Comparison of ENCODE assay signal across 15 cellular contexts in genomic region chr14:69634871-69635270, GRCh38. TPM values are rescaled to one million over a fixed set of nuclear protein-coding genes. Genes with fewer than 3 reads are reported as not detected.
DNase-seq lines count a peak whose midpoint lies in the region; ATAC-seq, FAIRE-seq and TF ChIP-seq lines count a peak whose summit lies in the region.
"Had no signal": no experiment of that assay in that cellular context is flagged by ENCODE, and none has a peak within 500 bp of the region (broad histone marks: within the 10 kb centered on the region; RNA-seq: fewer than 3 reads in every experiment).

No MANE protein-coding gene starts in this region.

- no peaks in the 10 kb centered on the region for H3K27me3 ChIP-seq in SU-DHL-6 (ENCODE audit: low read length)
- no peaks in the 10 kb centered on the region for H3K27me3 ChIP-seq in esophagus squamous epithelium
- no peaks in the 10 kb centered on the region for H3K27me3 ChIP-seq in stomach
- H3K27me3 ChIP-seq: testis had no signal

- H3K4me3 ChIP-seq in SU-DHL-6 (ENCODE audit: insufficient read depth, low read length, poor library complexity, severe bottlenecking) (no peak overlapping the region), esophagus squamous epithelium (no peak overlapping the region), stomach (no peak overlapping the region)
- H3K4me3 ChIP-seq: A549, mucosa of descending colon, testis had no signal

- peaks cover 43 to 97% (median 86%) of the 10 kb centered on the region in 3 donors for H3K4me1 ChIP-seq in esophagus squamous epithelium
- peaks cover 81 to 97% (median 94%) of the 10 kb centered on the region in 4 donors for H3K4me1 ChIP-seq in stomach

- TF ChIP-seq POLR2A in esophagus squamous epithelium (IDR thresholded peaks at IDR 0.05) (no peak), stomach (IDR thresholded peaks at IDR 0.05) (no peak)

- no peaks in the 10 kb centered on the region for H3K9me3 ChIP-seq in SU-DHL-6 (ENCODE audit: insufficient read depth, low read length)
- no peaks in the 10 kb centered on the region for H3K9me3 ChIP-seq in esophagus squamous epithelium
- H3K9me3 ChIP-seq in stomach: no peaks in the 10 kb centered on the region
- H3K9me3 ChIP-seq: A549, mucosa of descending colon, testis had no signal

- peak overlapping the region; percentile 73 for H3K4me3 Mint-ChIP-seq in activated CD4-positive, alpha-beta T cell treated with anti-CD3 and anti-CD28 coated beads, Interleukin-2, amount 10 ng/mL, durations not matched to agents 24 days and 14 days

- peaks cover 23% of the 10 kb centered on the region for H3K36me3 Mint-ChIP-seq in activated CD4-positive, alpha-beta T cell treated with anti-CD3 and anti-CD28 coated beads, Interleukin-2, amount 10 ng/mL, durations not matched to agents 24 days and 14 days (ENCODE audit: low read depth)

- no peaks in the 10 kb centered on the region for H3K27me3 Mint-ChIP-seq in activated CD4-positive, alpha-beta T cell treated with anti-CD3 and anti-CD28 coated beads, Interleukin-2, amount 10 ng/mL, durations not matched to agents 24 days and 14 days

- H3K36me3 ChIP-seq in SU-DHL-6 (ENCODE audit: low read length): no peaks in the 10 kb centered on the region
- H3K36me3 ChIP-seq in esophagus squamous epithelium: no peaks in the 10 kb centered on the region
- no peaks in the 10 kb centered on the region for H3K36me3 ChIP-seq in stomach

- H3K9me2 ChIP-seq in SU-DHL-6 (replicated peaks; ENCODE audit: insufficient read depth, low read length): no peaks in the 10 kb centered on the region

- peaks cover 10% of the 10 kb centered on the region for H3F3A ChIP-seq in SU-DHL-6 (ENCODE audit: insufficient read depth)

- no peak for TF ChIP-seq EP300 in stomach (IDR thresholded peaks at IDR 0.05)

- H3K9me3 Mint-ChIP-seq in activated CD4-positive, alpha-beta T cell treated with anti-CD3 and anti-CD28 coated beads, Interleukin-2, amount 10 ng/mL, durations not matched to agents 24 days and 14 days: no peaks in the 10 kb centered on the region

- intact Hi-C loops in activated CD4-positive, alpha-beta T cell treated with anti-CD3 and anti-CD28 coated beads, Interleukin-2, amount 10 ng/mL, durations not matched to agents 24 days and 14 days (cut with micrococcal nuclease): no loop called here
- intact Hi-C loops in esophagus squamous epithelium (cut with DNase I): no loop called here
- intact Hi-C loops in stomach (cut with DNase I; ENCODE audit: low total_unique reads): no loop called here

- H3K4me2 ChIP-seq in SU-DHL-6 (ENCODE audit: low read depth, low read length, poor library complexity, severe bottlenecking): peak overlapping the region; percentile 25
- H3K4me2 ChIP-seq: A549 had no signal

- H3K4me1 Mint-ChIP-seq in activated CD4-positive, alpha-beta T cell treated with anti-CD3 and anti-CD28 coated beads, Interleukin-2, amount 10 ng/mL, durations not matched to agents 24 days and 14 days: peaks cover 87% of the 10 kb centered on the region

- peak overlapping the region; percentile 13; the same call in 1 of the 2 replicates for H3K9ac ChIP-seq in SU-DHL-6 (ENCODE audit: low read length)

- H3K27ac ChIP-seq in SU-DHL-6 (ENCODE audit: low read depth, low read length) (peak overlapping the region; percentile 13; the same call in 1 of the 2 replicates), esophagus squamous epithelium (peak overlapping the region in 3 of 4 donors; percentile 53 to 78 (median 69)), stomach (peak overlapping the region in 3 of 5 donors; percentile 66 to 82 (median 74))
- H3K27ac ChIP-seq: A549 had no signal

- H2AFZ ChIP-seq in SU-DHL-6 (ENCODE audit: low read depth, low read length, severe bottlenecking): no peak overlapping the region

- WGBS in esophagus squamous epithelium, 2 donors: 78 to 84% methylated on average over 2 of the region's 2 CpGs
- 84 to 98% (median 92%) methylated on average over 2 of the region's 2 CpGs for WGBS in stomach, 5 donors

- no peak for TF ChIP-seq CTCF in SU-DHL-6 (IDR thresholded peaks at IDR 0.05; ENCODE audit: insufficient read depth, low read length, poor library complexity, severe bottlenecking)
- TF ChIP-seq CTCF in esophagus squamous epithelium (IDR thresholded peaks at IDR 0.05): no peak
- TF ChIP-seq CTCF in stomach (IDR thresholded peaks at IDR 0.05): no peak

- DNase-seq in activated CD4-positive, alpha-beta T cell treated with anti-CD3 and anti-CD28 coated beads, Interleukin-2, amount 10 ng/mL, durations not matched to agents 24 days and 14 days: no peak
- DNase-seq in activated CD4-positive, alpha-beta T cell treated with anti-CD3 and anti-CD28 coated beads, Interleukin-2, amount 50 U/mL, for 4 hours: no peak
- DNase-seq in esophagus squamous epithelium (lab: John Stamatoyannopoulos, UW): no peak
- DNase-seq in stomach: no peak
- no peak for DNase-seq in HTR-8/SVneo (ENCODE audit: insufficient read length, low spot score)
- no peak for DNase-seq in NCI-H1417 treated with DMSO at 0.1 percent for 48 hours (lab: John Stamatoyannopoulos, UW)
- DNase-seq: activated CD4-positive, alpha-beta T cell treated with anti-CD3 and anti-CD28 coated beads for 4 hours; cortex of kidney; mucosa of descending colon; NCI-H2081 treated with DMSO at 0.1 percent for 48 hours; right cardiac atrium; testis had no signal

- peak overlapping the region; percentile 92 for H3K27ac Mint-ChIP-seq in activated CD4-positive, alpha-beta T cell treated with anti-CD3 and anti-CD28 coated beads, Interleukin-2, amount 10 ng/mL, durations not matched to agents 24 days and 14 days

- no peak for ATAC-seq in GM19455 (IDR thresholded peaks at IDR 0.05; ENCODE audit: unreplicated experiment)
- ATAC-seq: A549, mucosa of descending colon, right cardiac atrium had no signal

- H4K20me1 ChIP-seq in SU-DHL-6 (ENCODE audit: low read depth, low read length): peaks cover 35% of the 10 kb centered on the region

- no peak for FAIRE-seq in HTR-8/SVneo (lab: Jason Lieb, UNC)
- FAIRE-seq: A549 had no signal

- H3K79me2 ChIP-seq in SU-DHL-6 (ENCODE audit: insufficient read depth, low read length): peaks cover 100% of the 10 kb centered on the region

RNA-seq across cellular contexts. Expression of gene SUSD6, which starts 23.5 kb away (rescaled TPM):
- 73.4 and 78.9 TPM in 2 replicates for total RNA-seq in activated CD4-positive, alpha-beta T cell treated with anti-CD3 and anti-CD28 coated beads, Interleukin-2, amount 10 ng/mL, durations not matched to agents 24 days and 14 days
- total RNA-seq in esophagus squamous epithelium (10 to 100 TPM; 22.4 to 43.1 (median 27.8) TPM), stomach (10 to 100 TPM; 23.7 to 39.0 (median 31.9) TPM)
- polyA plus RNA-seq in stomach: 10 to 100 TPM in 1 of 3 donors, 1 to 10 TPM in 2; 4.9 to 10.3 (median 7.0) TPM

Comparison
In these comparisons a context has a peak if more than half of its experiments do, and no peak if none do; other contexts are left out.
1. H3K27ac ChIP-seq: peak in every context shown above with its lines; median percentile 74 in stomach; 69 in esophagus squamous epithelium; 13 in SU-DHL-6.